1 cellular context compared by ENCODE assay signal in the genomic region with DNA sequence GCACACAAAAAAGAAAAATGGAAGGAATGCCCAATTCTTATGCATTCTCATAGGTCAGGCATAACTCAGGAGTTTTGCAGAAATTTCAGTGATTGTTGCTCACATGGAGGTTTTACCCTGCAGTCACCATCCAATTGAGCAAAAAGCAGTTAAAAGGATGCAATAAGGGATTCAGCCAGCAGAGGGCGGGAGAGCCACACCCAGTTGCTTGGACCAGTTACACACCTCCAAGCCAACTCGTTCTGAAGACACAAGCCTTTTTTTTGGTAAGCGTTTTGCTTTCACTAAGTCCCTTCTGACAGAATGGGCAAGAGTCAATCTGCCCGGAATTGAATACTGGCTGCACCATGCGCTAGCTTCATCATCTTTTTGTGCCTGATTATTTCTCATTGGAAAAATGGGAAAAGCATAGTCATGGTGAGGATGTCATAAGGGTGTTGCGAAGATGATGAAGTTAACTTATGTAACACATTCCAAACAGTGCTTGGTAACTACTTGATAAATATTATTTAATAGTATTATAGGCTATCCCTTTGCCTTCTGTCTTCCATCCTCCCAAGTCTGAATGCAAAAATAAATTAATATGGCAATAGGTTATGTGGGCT.
TF ChIP-seq lines count a peak whose summit lies in the region.

No MANE protein-coding gene starts in this region.

TF ChIP-seq in GM23338, 12 proteins besides CTCF, POLR2A, EP300 and RAD21 (continued from another document):
- TF ChIP-seq REST (IDR thresholded peaks at IDR 0.05; ENCODE audit: unreplicated experiment) (no peak), EZH2phosphoT487 (IDR thresholded peaks at IDR 0.05; ENCODE audit: unreplicated experiment) (no peak), ETS1 (IDR thresholded peaks at IDR 0.05) (no peak)
TF ChIP-seq in GM23338: peak in this region for 0.
